ENCODE assay signal across 8 cellular contexts in genomic region chr1:226061793-226062557, GRCh38. TPM values are rescaled to one million over a fixed set of nuclear protein-coding genes. Genes with fewer than 3 reads are reported as not detected.
A peak's percentile ranks its signal among the peaks of the same experiment; 100 is the strongest.
DNase-seq lines count a peak whose midpoint lies in the region; ATAC-seq and TF ChIP-seq lines count a peak whose summit lies in the region.

No MANE protein-coding gene starts in this region.

- peak overlapping the region; percentile 98 for H3K27ac ChIP-seq in HL-60 (replicated peaks)
- H3K27ac ChIP-seq in foreskin keratinocyte = peak overlapping the region; percentile 70

- ATAC-seq in GM21381 (IDR thresholded peaks at IDR 0.05; ENCODE audit: unreplicated experiment) (peak; percentile 41), foreskin keratinocyte (peak; percentile 58)

- H3K27me3 Mint-ChIP-seq in nephron progenitor cell (ENCODE audit: low read depth, poor library complexity) = no peaks in the 10 kb centered on the region

- no peaks in the 10 kb centered on the region for H3K27me3 ChIP-seq in HL-60 (ENCODE audit: insufficient read depth, poor library complexity, severe bottlenecking)
- H3K27me3 ChIP-seq in foreskin keratinocyte = no peaks in the 10 kb centered on the region

- peaks cover 6% of the 10 kb centered on the region for H3K4me1 ChIP-seq in foreskin keratinocyte

- peak overlapping the region; percentile 98 for H3K27ac Mint-ChIP-seq in nephron progenitor cell

- TF ChIP-seq CTCF in HL-60 (IDR thresholded peaks at IDR 0.05; ENCODE audit: insufficient read depth, low read length) = no peak
- TF ChIP-seq CTCF in foreskin keratinocyte (conservative IDR thresholded peaks at IDR 0.05) = peak; percentile 2
- TF ChIP-seq CTCF in nephron progenitor cell (IDR thresholded peaks at IDR 0.05) = no peak

- peaks cover 47% of the 10 kb centered on the region for H3K36me3 Mint-ChIP-seq in nephron progenitor cell (ENCODE audit: low read depth)

- peak overlapping the region; percentile 57 for H3K4me3 ChIP-seq in HL-60 (replicated peaks; ENCODE audit: insufficient read depth, low read length)

- H3K4me1 Mint-ChIP-seq in nephron progenitor cell = peaks cover 38% of the 10 kb centered on the region

- H3K4me3 Mint-ChIP-seq in nephron progenitor cell = peak overlapping the region; percentile 100

- no peaks in the 10 kb centered on the region for H3K9me3 Mint-ChIP-seq in nephron progenitor cell

- DNase-seq in DMS79 treated with DMSO at 0.1 percent for 48 hours (lab: John Stamatoyannopoulos, UW) = peak; percentile 88
- peak; percentile 75 to 76 for DNase-seq in HL-60 (ENCODE audit: low read depth in 1 of 2, low spot score in 1 of 2)
- DNase-seq in NOMO-1 treated with dmso at 0.1 percent for 144 hours (lab: John Stamatoyannopoulos, UW; ENCODE audit: unreplicated experiment) = peak; percentile 49
- DNase-seq in activated naive CD4-positive, alpha-beta T cell treated with Interleukin-2 at 50 U/mL for 16 hours = peak; percentile 53
- peak in 1 of 2 donors; percentile 55 for DNase-seq in foreskin keratinocyte
- peak; percentile 88 for DNase-seq in nephron progenitor cell
- peak; percentile 77 for DNase-seq in ureter (ENCODE audit: low spot score)

RNA-seq across cellular contexts. Expression of gene H3-3A, which starts 0.5 kb away (rescaled TPM):
- total RNA-seq in foreskin keratinocyte (237 and 245 TPM in 2 replicates), ureter (501 TPM)
- 313 and 327 TPM in 2 replicates for polyA plus RNA-seq in foreskin keratinocyte
